ENCODE assay signal across 31 cellular contexts in the genomic region with DNA sequence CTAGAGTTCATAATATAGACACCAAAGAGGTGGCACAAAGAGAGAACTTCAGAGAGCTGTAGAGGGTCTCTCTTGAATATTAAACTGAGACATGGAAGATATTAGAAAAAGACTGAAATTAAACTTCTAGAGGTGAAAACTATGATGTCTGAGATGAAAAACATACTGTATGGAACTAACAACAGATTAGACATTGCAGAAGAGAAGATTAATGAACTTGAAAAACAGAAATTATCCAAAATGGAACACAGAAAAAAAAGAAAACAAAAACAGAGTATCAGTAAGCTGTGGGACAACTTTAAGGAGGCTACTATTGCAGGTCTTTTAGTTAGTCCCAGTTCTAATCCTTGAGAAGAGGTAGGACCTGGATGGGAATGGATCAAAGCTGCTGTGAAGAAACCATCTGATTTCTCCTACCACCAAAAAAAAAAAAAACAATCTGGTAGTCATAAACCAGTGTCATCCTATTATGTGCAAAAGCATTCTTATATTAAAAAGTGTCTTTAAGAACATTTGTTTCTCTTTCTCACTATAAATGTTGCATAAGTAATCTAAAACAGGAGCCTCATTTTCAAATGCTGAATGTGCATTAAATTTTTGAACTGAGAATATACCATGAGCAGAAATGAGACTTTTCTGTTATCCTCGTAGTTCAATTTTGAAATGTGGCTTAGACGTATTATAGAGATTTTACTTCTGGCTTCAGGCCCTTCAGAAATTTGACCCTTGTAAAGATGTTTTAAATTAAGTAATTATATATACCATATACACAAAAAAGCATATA.
"Had no signal": no experiment of that assay in that cellular context is flagged by ENCODE, and none has a peak within 500 bp of the region (broad histone marks: within the 10 kb centered on the region; RNA-seq: fewer than 3 reads in every experiment).

No MANE protein-coding gene starts in this region.

- H3K36me3 ChIP-seq: WERI-Rb-1 had no signal

- H3K9me3 Mint-ChIP-seq: activated B cell treated with CpG ODN at 0.5 μM for 24 hours; activated CD8-positive, alpha-beta T cell treated with anti-CD3 and anti-CD28 coated beads for 36 hours; central memory CD8-positive, alpha-beta T cell; effector memory CD8-positive, alpha-beta T cell had no signal

- DNase-seq: activated B cell treated with CpG ODN at 0.5 μM for 24 hours; activated CD4-positive, alpha-beta T cell treated with anti-CD3 and anti-CD28 coated beads for 48 hours; activated CD4-positive, alpha-beta T cell treated with anti-CD3 and anti-CD28 coated beads, Interleukin-2, amount 50 U/mL, for 1 hour; activated CD4-positive, alpha-beta T cell treated with anti-CD3 and anti-CD28 coated beads, Interleukin-2, amount 50 U/mL, for 48 hours; activated CD8-positive, alpha-beta memory T cell treated with anti-CD3 and anti-CD28 coated beads for 24 hours; activated CD8-positive, alpha-beta T cell treated with anti-CD3 and anti-CD28 coated beads for 36 hours; activated gamma-delta T cell treated with Interleukin-2 at 50 U/mL for 16 hours; activated naive CD4-positive, alpha-beta T cell treated with anti-CD3 and anti-CD28 coated beads, Interleukin-2, amount 50 U/mL, for 16 hours; activated naive CD4-positive, alpha-beta T cell treated with Interleukin-2 at 50 U/mL for 16 hours; activated T-cell treated with anti-CD3 and anti-CD28 coated beads, Interleukin-2, amount 50 U/mL, for 48 hours; amniotic stem cell; anterior cingulate cortex; brain microvascular endothelial cell; cortex of kidney; dermis blood vessel endothelial cell; effector CD4-positive, alpha-beta T cell; effector memory CD8-positive, alpha-beta T cell; esophagus squamous epithelium; foreskin melanocyte; glutamatergic neuron; heart left ventricle; hypothalamus; T1000; WERI-Rb-1 had no signal

- H3K27me3 ChIP-seq: brain microvascular endothelial cell, esophagus squamous epithelium, heart left ventricle had no signal

- H3K27ac Mint-ChIP-seq: activated B cell treated with CpG ODN at 0.5 μM for 24 hours; activated CD8-positive, alpha-beta T cell treated with anti-CD3 and anti-CD28 coated beads for 36 hours; activated naive CD8-positive, alpha-beta T cell had no signal

- H3K4me3 ChIP-seq: esophagus squamous epithelium, heart left ventricle had no signal

- H3K9me3 ChIP-seq: esophagus squamous epithelium, heart left ventricle had no signal

- H3K4me1 Mint-ChIP-seq: activated B cell treated with CpG ODN at 0.5 μM for 24 hours; central memory CD8-positive, alpha-beta T cell had no signal

- H3K27ac ChIP-seq: brain microvascular endothelial cell, epithelial cell of prostate, esophagus squamous epithelium, heart left ventricle, WERI-Rb-1 had no signal

- H3K27me3 Mint-ChIP-seq: activated B cell treated with CpG ODN at 0.5 μM for 24 hours; activated CD8-positive, alpha-beta T cell treated with anti-CD3 and anti-CD28 coated beads for 36 hours; activated naive CD8-positive, alpha-beta T cell; central memory CD8-positive, alpha-beta T cell; effector memory CD8-positive, alpha-beta T cell had no signal

- FAIRE-seq: astrocyte, bronchial epithelial cell, colon had no signal

- H3K4me3 Mint-ChIP-seq: activated B cell treated with CpG ODN at 0.5 μM for 24 hours; activated CD8-positive, alpha-beta T cell treated with anti-CD3 and anti-CD28 coated beads for 36 hours; activated naive CD8-positive, alpha-beta T cell; central memory CD8-positive, alpha-beta T cell; effector memory CD8-positive, alpha-beta T cell had no signal

- ATAC-seq: activated CD4-positive, CD25-positive, alpha-beta regulatory T cell treated with anti-CD3 and anti-CD28 coated beads, Interleukin-2, amount 50 U/mL, for 24 hours; activated CD8-positive, alpha-beta T cell treated with anti-CD3 and anti-CD28 coated beads for 36 hours; effector memory CD8-positive, alpha-beta T cell; heart left ventricle had no signal
